In the genomic region with DNA sequence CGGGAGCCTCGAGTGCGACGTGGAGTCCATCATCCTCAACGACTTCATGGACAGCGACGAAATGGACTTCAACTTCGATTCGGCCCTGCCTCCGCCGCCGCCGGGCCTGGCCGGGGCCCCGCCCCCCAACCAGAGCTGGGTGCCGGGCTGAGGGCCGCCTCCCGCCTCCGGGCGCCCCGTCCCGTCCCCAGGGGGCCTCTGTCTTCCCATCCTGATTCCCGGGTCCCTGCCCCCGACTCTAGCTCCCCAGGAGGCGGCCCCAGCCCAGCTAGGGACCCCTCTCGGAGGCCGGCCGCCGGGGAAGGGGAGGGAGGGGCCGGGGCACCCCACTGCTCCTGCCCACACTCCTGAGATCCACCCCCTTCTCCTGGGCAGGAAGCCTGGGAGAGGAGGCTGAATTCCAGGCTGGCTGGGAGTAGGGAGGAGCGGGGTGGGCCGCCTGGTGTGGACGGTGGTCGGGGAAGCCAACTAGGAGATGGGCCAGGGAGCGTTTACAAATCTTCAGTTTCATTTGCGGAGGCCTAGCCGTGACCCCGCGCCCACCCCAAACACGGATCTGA, we compare ENCODE assay signal across 8 cellular contexts. TPM values are rescaled to one million over a fixed set of nuclear protein-coding genes. Genes with fewer than 3 reads are reported as not detected.
A peak's percentile ranks its signal among the peaks of the same experiment; 100 is the strongest.
DNase-seq lines count a peak whose midpoint lies in the region; ATAC-seq and TF ChIP-seq lines count a peak whose summit lies in the region.

No MANE protein-coding gene starts in this region.

- peak in 1 of 2 experiments; percentile 41 for DNase-seq in Caco-2
- DNase-seq in RKO (ENCODE audit: low spot score) = peak; percentile 52
- no peak for DNase-seq in fibroblast of mammary gland (ENCODE audit: low read depth)
- DNase-seq in osteoblast (ENCODE audit: insufficient read length, low spot score, missing footprints) = peak; percentile 96
- DNase-seq in activated gamma-delta T cell (lab: John Stamatoyannopoulos, UW) = no peak
- no peak for DNase-seq in GM10248 (ENCODE audit: extremely low spot score)

- no peaks in the 10 kb centered on the region for H3K79me2 ChIP-seq in osteoblast (ENCODE audit: insufficient read depth, low read length)

- CTCF ChIA-PET in Caco-2 (lab: Charles Lee) = no interaction called here
- CTCF ChIA-PET in GM10248 (lab: Yijun Ruan, JAX) = interaction anchor here (1.2 kb wide), 1 partner anchor 35 kb away, joined by 3 read pairs; no protein-coding TSS in a partner anchor

- H3K4me1 Mint-ChIP-seq in Caco-2 (ENCODE audit: low read depth, unreplicated experiment) = peaks cover 4% of the 10 kb centered on the region

- peaks cover 4% of the 10 kb centered on the region for H4K20me1 ChIP-seq in osteoblast (ENCODE audit: insufficient read depth, low read length)

- BruUV-seq in Caco-2 (replicated peaks; lab: Mats Ljungman, UMichigan) = no TSS peak

- H3K9me3 ChIP-seq in Caco-2 = no peaks in the 10 kb centered on the region
- no peaks in the 10 kb centered on the region for H3K9me3 ChIP-seq in osteoblast (ENCODE audit: low read depth, low read length)

- H3K27me3 Mint-ChIP-seq in Caco-2 (ENCODE audit: insufficient read depth, unreplicated experiment) = peaks cover 17% of the 10 kb centered on the region

- intact Hi-C loops in Caco-2 (cut with micrococcal nuclease; ENCODE audit: unreplicated experiment) = no loop called here

- H3K4me1 ChIP-seq in Caco-2 (peaks cover 4% of the 10 kb centered on the region; the same call in 1 of the 2 replicates), osteoblast (ENCODE audit: insufficient read depth, low read length) (peaks cover 18% of the 10 kb centered on the region)

- H3K9me3 Mint-ChIP-seq in Caco-2 (ENCODE audit: unreplicated experiment) = no peaks in the 10 kb centered on the region

- H2AFZ ChIP-seq in osteoblast (ENCODE audit: low read length) = peak overlapping the region; percentile 22

- peaks cover 6% of the 10 kb centered on the region for H3K36me3 Mint-ChIP-seq in Caco-2 (ENCODE audit: insufficient read depth, unreplicated experiment)

- H3K27ac Mint-ChIP-seq in Caco-2 (ENCODE audit: unreplicated experiment) = no peak overlapping the region

- POLR2A ChIA-PET in Caco-2 (lab: Charles Lee) = no interaction called here
- POLR2A ChIA-PET in GM10248 (lab: Yijun Ruan, JAX) = no interaction called here

- H3K36me3 ChIP-seq in Caco-2 (ENCODE audit: control insufficient read depth, insufficient read depth, low read length) (no peaks in the 10 kb centered on the region), osteoblast (ENCODE audit: insufficient read depth, low read length) (no peaks in the 10 kb centered on the region)

- no peak for ATAC-seq in HG02970 (IDR thresholded peaks at IDR 0.05; ENCODE audit: low FRiP score, unreplicated experiment)
- ATAC-seq in GM21723 (IDR thresholded peaks at IDR 0.05; ENCODE audit: unreplicated experiment) = no peak

- TF ChIP-seq CTCF in Caco-2 (IDR thresholded peaks at IDR 0.05; ENCODE audit: insufficient read depth in 1 of 2, low read depth in 1 of 2, low read length in 1 of 2, severe bottlenecking in 1 of 2, unreplicated experiment in 1 of 2) (no peak), fibroblast of mammary gland (conservative IDR thresholded peaks at IDR 0.05; ENCODE audit: control insufficient read depth, insufficient read depth, low read depth, low read length) (no peak), osteoblast (IDR thresholded peaks at IDR 0.05; ENCODE audit: extremely low read depth, low read depth, low read length) (no peak), GM10248 (IDR thresholded peaks at IDR 0.05; ENCODE audit: control extremely low read depth, extremely low read depth, low read depth, missing control alignments) (no peak)

- peak overlapping the region; percentile 79 for H3K4me2 ChIP-seq in osteoblast (ENCODE audit: insufficient read depth, low read length)

- H3K4me3 Mint-ChIP-seq in Caco-2 (ENCODE audit: unreplicated experiment) = peak overlapping the region; percentile 61

- no peaks in the 10 kb centered on the region for H3K27me3 ChIP-seq in Caco-2 (replicated peaks; ENCODE audit: control insufficient read depth, insufficient read depth, low read length)
- peaks cover 10% of the 10 kb centered on the region for H3K27me3 ChIP-seq in osteoblast (ENCODE audit: insufficient read depth, low read length)

- no peak overlapping the region for H3K27ac ChIP-seq in osteoblast (ENCODE audit: low read depth, low read length)

- H3K4me3 ChIP-seq in Caco-2 (ENCODE audit: low read depth, low read length) = peak overlapping the region; percentile 31
- H3K4me3 ChIP-seq in fibroblast of mammary gland (ENCODE audit: control insufficient read depth, low read depth, low read length) = peak overlapping the region; percentile 12
- peak overlapping the region; percentile 68 for H3K4me3 ChIP-seq in osteoblast (ENCODE audit: insufficient read depth, low read length)

RNA-seq across cellular contexts. Expression of gene FOXO6, which starts 21.4 kb away (rescaled TPM):
- total RNA-seq in Caco-2 (2022) (0.42 and 0.59 TPM in 2 replicates), osteoblast (not detected in 2 replicates)

Comparison
In these comparisons a context has a peak if more than half of its experiments do, and no peak if none do; other contexts are left out.
1. DNase-seq: peak in RKO (single experiment) and osteoblast (single experiment); none in fibroblast of mammary gland (single experiment), activated gamma-delta T cell (single experiment) and GM10248 (single experiment).
2. H3K4me3 ChIP-seq: peak in every context shown above with its lines; median percentile 68 in osteoblast; 31 in Caco-2; 12 in fibroblast of mammary gland.